In genomic region chr2:191215205-191215604, GRCh38 we compare ENCODE assay signal across 36 cellular contexts.
"Had no signal": no experiment of that assay in that cellular context is flagged by ENCODE, and none has a peak within 500 bp of the region (broad histone marks: within the 10 kb centered on the region; RNA-seq: fewer than 3 reads in every experiment).

No MANE protein-coding gene starts in this region.

- H3K27ac Mint-ChIP-seq: activated B cell treated with CpG ODN at 0.5 μM for 24 hours; activated CD4-positive, alpha-beta memory T cell treated with anti-CD3 and anti-CD28 coated beads for 36 hours; activated CD4-positive, alpha-beta T cell treated with anti-CD3 and anti-CD28 coated beads, Interleukin-2, amount 10 ng/mL, durations not matched to agents 24 days and 14 days; activated CD8-positive, alpha-beta T cell treated with anti-CD3 and anti-CD28 coated beads for 36 hours; activated naive CD4-positive, alpha-beta T cell treated with anti-CD3 and anti-CD28 coated beads for 36 hours; activated naive CD4-positive, alpha-beta T cell treated with anti-CD3 and anti-CD28 coated beads, Interleukin-2, amount 50 U/mL, for 72 hours; activated naive CD8-positive, alpha-beta T cell treated with anti-CD3 and anti-CD28 coated beads for 36 hours; activated T-cell treated with anti-CD3 and anti-CD28 coated beads, Interleukin-2, amount 50 U/mL, for 72 hours; activated T-helper 1 cell treated with anti-CD3 and anti-CD28 coated beads, Interleukin-12 subunit alpha, Interleukin-12 subunit beta, Interleukin-2, Interleukin-4 antibody, amounts not matched to agents 30 ng/mL and 10 ng/mL and 1 ng/mL, durations not matched to agents 14 hours and 24 hours and 36 hours; activated T-helper 17 cell treated with anti-CD3 and anti-CD28 coated beads, Interleukin-2, amount 50 U/mL, for 72 hours; T-helper 1 cell treated with Interleukin-12 subunit alpha and Interleukin-12 subunit beta and Interleukin-4 antibody, amounts not matched to agents 30 μg/mL and 1 μg/mL, for 36 hours; T-helper 2 cell treated with Interferon-gamma antibody and Interleukin-4, amounts not matched to agents 5 μg/mL and 100 μg/mL, for 36 hours had no signal

- ATAC-seq: activated CD8-positive, alpha-beta T cell treated with anti-CD3 and anti-CD28 coated beads for 36 hours; activated naive CD4-positive, alpha-beta T cell treated with anti-CD3 and anti-CD28 coated beads, Interleukin-2, amount 50 U/mL, for 72 hours; activated T-cell treated with anti-CD3 and anti-CD28 coated beads, Interleukin-2, amount 50 U/mL, for 4 hours; activated T-cell treated with anti-CD3 and anti-CD28 coated beads, Interleukin-2, amount 50 U/mL, for 72 hours; activated T-helper 17 cell treated with anti-CD3 and anti-CD28 coated beads, Interleukin-2, amount 50 U/mL, for 72 hours; body of pancreas had no signal

- H3K4me3 Mint-ChIP-seq: activated B cell treated with CpG ODN at 0.5 μM for 24 hours; activated CD4-positive, alpha-beta memory T cell treated with anti-CD3 and anti-CD28 coated beads for 36 hours; activated CD4-positive, alpha-beta T cell treated with anti-CD3 and anti-CD28 coated beads, Interleukin-2, amount 10 ng/mL, durations not matched to agents 24 days and 14 days; activated CD8-positive, alpha-beta T cell treated with anti-CD3 and anti-CD28 coated beads for 36 hours; activated naive CD4-positive, alpha-beta T cell treated with anti-CD3 and anti-CD28 coated beads for 36 hours; activated naive CD8-positive, alpha-beta T cell treated with anti-CD3 and anti-CD28 coated beads for 36 hours; activated T-cell treated with anti-CD3 and anti-CD28 coated beads, Interleukin-2, amount 50 U/mL, for 4 hours; activated T-cell treated with anti-CD3 and anti-CD28 coated beads, Interleukin-2, amount 50 U/mL, for 72 hours; activated T-helper 1 cell treated with anti-CD3 and anti-CD28 coated beads, Interleukin-12 subunit alpha, Interleukin-12 subunit beta, Interleukin-2, Interleukin-4 antibody, amounts not matched to agents 30 ng/mL and 10 ng/mL and 1 ng/mL, durations not matched to agents 14 hours and 24 hours and 36 hours; activated T-helper 17 cell treated with anti-CD3 and anti-CD28 coated beads, Interleukin-2, amount 50 U/mL, for 72 hours; T-helper 1 cell treated with Interleukin-12 subunit alpha and Interleukin-12 subunit beta and Interleukin-4 antibody, amounts not matched to agents 30 μg/mL and 1 μg/mL, for 36 hours; T-helper 2 cell treated with Interferon-gamma antibody and Interleukin-4, amounts not matched to agents 5 μg/mL and 100 μg/mL, for 36 hours had no signal

- H3K4me1 Mint-ChIP-seq: activated B cell treated with CpG ODN at 0.5 μM for 24 hours had no signal

- H3K27me3 Mint-ChIP-seq: activated CD4-positive, alpha-beta memory T cell treated with anti-CD3 and anti-CD28 coated beads for 36 hours; activated CD4-positive, alpha-beta T cell treated with anti-CD3 and anti-CD28 coated beads, Interleukin-2, amount 10 ng/mL, durations not matched to agents 24 days and 14 days; activated CD8-positive, alpha-beta T cell treated with anti-CD3 and anti-CD28 coated beads for 36 hours; activated naive CD8-positive, alpha-beta T cell treated with anti-CD3 and anti-CD28 coated beads for 36 hours; activated T-helper 17 cell treated with anti-CD3 and anti-CD28 coated beads, Interleukin-2, amount 50 U/mL, for 72 hours had no signal

- H3K4me1 ChIP-seq: adrenal gland had no signal

- H3K27ac ChIP-seq: adrenal gland, body of pancreas, brain microvascular endothelial cell, VCaP had no signal

- H3K9me3 ChIP-seq: adrenal gland, body of pancreas, breast epithelium had no signal

- FAIRE-seq: TTC549 had no signal

- H3K4me3 ChIP-seq: adrenal gland, body of pancreas, breast epithelium had no signal

- DNase-seq: activated B cell treated with CpG ODN at 0.5 μM for 24 hours; activated CD4-positive, alpha-beta memory T cell treated with anti-CD3 and anti-CD28 coated beads for 36 hours; activated CD4-positive, alpha-beta T cell treated with anti-CD3 and anti-CD28 coated beads for 4 hours; activated CD4-positive, alpha-beta T cell treated with anti-CD3 and anti-CD28 coated beads, Interleukin-2, amount 10 ng/mL, durations not matched to agents 24 days and 14 days; activated CD4-positive, alpha-beta T cell treated with anti-CD3 and anti-CD28 coated beads, Interleukin-2, amount 50 U/mL, for 1 hour; activated CD4-positive, alpha-beta T cell treated with anti-CD3 and anti-CD28 coated beads, Interleukin-2, amount 50 U/mL, for 4 hours; activated CD4-positive, CD25-positive, alpha-beta regulatory T cell treated with anti-CD3 and anti-CD28 coated beads, Interleukin-2, amount 50 U/mL, for 72 hours; activated CD8-positive, alpha-beta memory T cell treated with anti-CD3 and anti-CD28 coated beads, Interleukin-2, amount 50 U/mL, for 4 hours; activated CD8-positive, alpha-beta T cell treated with anti-CD3 and anti-CD28 coated beads for 36 hours; activated effector memory CD4-positive, alpha-beta T cell treated with anti-CD3 and anti-CD28 coated beads, Interleukin-2, amount 50 U/mL, for 16 hours; activated gamma-delta T cell treated with Interleukin-2 at 50 U/mL for 16 hours; activated naive CD4-positive, alpha-beta T cell; activated naive CD4-positive, alpha-beta T cell treated with anti-CD3 and anti-CD28 coated beads for 36 hours; activated naive CD4-positive, alpha-beta T cell treated with anti-CD3 and anti-CD28 coated beads, Interleukin-2, amount 50 U/mL, for 16 hours; activated naive CD8-positive, alpha-beta T cell treated with anti-CD3 and anti-CD28 coated beads for 36 hours; activated T-cell treated with anti-CD3 and anti-CD28 coated beads for 4 hours; activated T-cell treated with anti-CD3 and anti-CD28 coated beads, Interleukin-2, amount 50 U/mL, for 1 hour; activated T-cell treated with anti-CD3 and anti-CD28 coated beads, Interleukin-2, amount 50 U/mL, for 4 hours; activated T-cell treated with anti-CD3 and anti-CD28 coated beads, Interleukin-2, amount 50 U/mL, for 72 hours; amniotic stem cell; aorta; body of pancreas; brain microvascular endothelial cell; central memory CD4-positive, alpha-beta T cell; T-helper 1 cell; T-helper 2 cell; T-helper 9 cell had no signal
